ENCODE assay signal across 34 cellular contexts in the genomic region with DNA sequence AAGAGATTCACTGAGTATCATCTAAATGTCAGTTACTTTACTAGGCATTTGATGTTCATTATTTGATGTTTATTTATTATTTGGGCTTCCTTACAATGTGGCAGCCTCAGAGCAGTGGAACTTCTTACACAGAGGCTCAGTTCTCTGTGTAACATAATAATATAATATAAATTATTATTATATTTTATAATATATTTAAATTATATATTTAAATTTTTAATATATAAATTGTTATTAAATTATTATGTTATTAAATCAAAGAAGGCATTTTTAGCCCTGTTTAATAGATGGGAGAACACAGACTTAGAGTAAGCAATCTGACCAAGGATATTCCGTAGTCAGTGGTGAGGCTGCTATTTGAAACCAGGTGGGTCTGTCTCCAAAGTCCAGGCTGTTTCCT.
"Had no signal": no experiment of that assay in that cellular context is flagged by ENCODE, and none has a peak within 500 bp of the region (broad histone marks: within the 10 kb centered on the region; RNA-seq: fewer than 3 reads in every experiment).

No MANE protein-coding gene starts in this region.

- DNase-seq: Karpas-422, Kasumi-1, MG63, MM.1S, MV-4-11, NCI-H1048, NCI-H1092, NCI-H1092 treated with DMSO at 0.1 percent for 48 hours, NCI-H1105, NCI-H1105 treated with DMSO at 0.1 percent for 48 hours, NCI-H1417, NCI-H1417 treated with DMSO at 0.1 percent for 48 hours, NCI-H1436, NCI-H1436 treated with DMSO at 0.1 percent for 48 hours, NCI-H146, NCI-H1694, NCI-H1694 treated with DMSO at 0.1 percent for 48 hours, NCI-H187, NCI-H187 treated with DMSO at 0.1 percent for 48 hours, NCI-H1930, NCI-H2029, NCI-H2029 treated with DMSO at 0.1 percent for 48 hours, NCI-H2081, NCI-H2081 treated with DMSO at 0.1 percent for 48 hours, NCI-H2107, NCI-H2171, NCI-H2171 treated with DMSO at 0.1 percent for 48 hours, NCI-H2227 treated with DMSO at 0.1 percent for 48 hours, NCI-H226, NCI-H345, NCI-H446, NCI-H446 treated with DMSO at 0.1 percent for 48 hours, NCI-H510A, NCI-H510A treated with DMSO at 0.1 percent for 48 hours had no signal
